ENCODE assay signal across 23 cellular contexts in the genomic region with DNA sequence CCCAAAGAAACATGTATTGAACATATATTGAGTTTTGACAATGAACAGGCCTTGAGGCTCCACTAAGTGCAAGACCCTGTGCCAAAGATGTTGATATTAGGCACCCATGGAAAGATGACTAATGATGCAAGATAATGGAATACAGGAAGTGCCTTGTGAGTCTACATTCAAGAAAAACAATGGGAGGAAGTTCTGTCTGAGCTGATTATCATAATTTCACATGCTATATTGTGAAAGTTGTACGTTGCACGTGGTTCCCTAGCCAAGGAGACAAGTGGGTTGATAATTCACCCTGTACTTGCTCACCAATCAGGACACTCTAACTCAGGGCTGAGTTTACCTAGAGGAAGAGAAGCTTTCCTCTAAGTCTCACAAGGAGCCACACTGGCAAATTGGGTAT.
DNase-seq lines count a peak whose midpoint lies in the region; ATAC-seq, FAIRE-seq and TF ChIP-seq lines count a peak whose summit lies in the region.
"Had no signal": no experiment of that assay in that cellular context is flagged by ENCODE, and none has a peak within 500 bp of the region (broad histone marks: within the 10 kb centered on the region; RNA-seq: fewer than 3 reads in every experiment).

No MANE protein-coding gene starts in this region.

- DNase-seq in right lobe of liver (no peak), HepG2 (ENCODE audit: low spot score) (no peak), brain microvascular endothelial cell (peak; percentile 45), glomerular endothelial cell (ENCODE audit: extremely low read depth, low read depth, low spot score) (peak; percentile 93), DMS79 (lab: John Stamatoyannopoulos, UW) (no peak), cerebellum (ENCODE audit: low spot score) (no peak)
- DNase-seq: activated CD4-positive, alpha-beta T cell treated with anti-CD3 and anti-CD28 coated beads, Interleukin-2, amount 10 ng/mL, durations not matched to agents 7 days and 5 days; activated naive CD4-positive, alpha-beta T cell treated with Interleukin-2 at 50 U/mL for 16 hours; activated T-cell treated with anti-CD3 and anti-CD28 coated beads, Interleukin-2, amount 50 U/mL, for 72 hours; adrenal gland; cortex of kidney; kidney glomerular epithelial cell; ovary; RPMI8226; stimulated activated CD4-positive, alpha-beta T cell treated with anti-CD3 and anti-CD28 coated beads, Interleukin-2, amount 100 ng/mL, for 48 hours; WERI-Rb-1 had no signal

- H2AFZ ChIP-seq in HepG2 (ENCODE audit: low read length), result no peak overlapping the region

- H3K27me3 ChIP-seq in right lobe of liver (no peaks in the 10 kb centered on the region), HepG2 (ENCODE audit: control insufficient read depth in 1 of 2, insufficient read depth in 2 of 2, low read length in 2 of 2) (no peaks in the 10 kb centered on the region), brain microvascular endothelial cell (replicated peaks) (no peaks in the 10 kb centered on the region)
- H3K27me3 ChIP-seq: adrenal gland, cardiac muscle cell, ovary, right atrium auricular region, tibial nerve had no signal

- H3K9me3 ChIP-seq in right lobe of liver (no peaks in the 10 kb centered on the region), HepG2 (ENCODE audit: low read length) (no peaks in the 10 kb centered on the region; the same call in 1 of the 2 replicates)
- H3K9me3 ChIP-seq: adrenal gland, HAP-1, ovary, right atrium auricular region, tibial nerve had no signal

- TF ChIP-seq EP300 in HepG2 (IDR thresholded peaks at IDR 0.05; ENCODE audit: low read depth in 2 of 2, low read length in 2 of 2), result no peak
- no peak for TF ChIP-seq EP300 in HepG2 (CRISPR knock-in tag; IDR thresholded peaks at IDR 0.05; ENCODE audit: borderline replicate concordance)

- in situ Hi-C loops in HepG2 (cut with HindIII; ENCODE audit: extremely low pct_ligation_motif_present, low pct_unique_long_range_greater_than_20kb), result no loop called here
- in situ Hi-C loops in brain microvascular endothelial cell (cut with HindIII; ENCODE audit: low pct_ligation_motif_present, low sequenced_read_pairs), result no loop called here

- TF ChIP-seq POLR2A in right lobe of liver (IDR thresholded peaks at IDR 0.05) (no peak), HepG2 (IDR thresholded peaks at IDR 0.05; ENCODE audit: insufficient read depth in 1 of 2, low read depth in 2 of 2, low read length in 2 of 2) (no peak)

- CTCF ChIA-PET in HepG2 (lab: Yijun Ruan, JAX; ENCODE audit: low intra/inter-chr PET ratio, low total read pairs), result no interaction called here

- H3K36me3 ChIP-seq in right lobe of liver (no peaks in the 10 kb centered on the region), HepG2 (replicated peaks in 1 of 2; ENCODE audit: control insufficient read depth in 1 of 2, insufficient read depth in 2 of 2, low read length in 2 of 2) (no peaks in the 10 kb centered on the region), brain microvascular endothelial cell (replicated peaks) (no peaks in the 10 kb centered on the region)
- H3K36me3 ChIP-seq: adrenal gland, cardiac muscle cell, HAP-1, ovary, right atrium auricular region, tibial nerve, WERI-Rb-1 had no signal

- H3K4me3 ChIP-seq in right lobe of liver (no peak overlapping the region), HepG2 (replicated peaks in 1 of 3; ENCODE audit: insufficient read depth in 1 of 3, low read depth in 2 of 3, low read length in 3 of 3) (no peak overlapping the region), brain microvascular endothelial cell (ENCODE audit: low read depth, low read length) (no peak overlapping the region)
- H3K4me3 ChIP-seq: adrenal gland, cardiac muscle cell, HAP-1, ovary, right atrium auricular region, tibial nerve had no signal

- H3K9ac ChIP-seq in HepG2 (ENCODE audit: insufficient read depth, low read depth, low read length), result no peak overlapping the region

- no peaks in the 10 kb centered on the region for H4K20me1 ChIP-seq in HepG2 (ENCODE audit: insufficient read depth, low read length)

- no peak overlapping the region for H3K27ac ChIP-seq in right lobe of liver
- no peak overlapping the region for H3K27ac ChIP-seq in HepG2 (ENCODE audit: extremely low read length, insufficient read depth, low read length)
- no peak overlapping the region for H3K27ac ChIP-seq in brain microvascular endothelial cell
- H3K27ac ChIP-seq: adrenal gland, cardiac muscle cell, ovary, right atrium auricular region, tibial nerve, WERI-Rb-1 had no signal

- TF ChIP-seq CTCF in right lobe of liver (IDR thresholded peaks at IDR 0.05), result no peak
- TF ChIP-seq CTCF in HepG2 (CRISPR knock-in tag; IDR thresholded peaks at IDR 0.05), result no peak
- no peak for TF ChIP-seq CTCF in brain microvascular endothelial cell (IDR thresholded peaks at IDR 0.05; ENCODE audit: low read depth, low read length, missing control alignments)

- no peaks in the 10 kb centered on the region for H3K79me2 ChIP-seq in HepG2 (ENCODE audit: insufficient read depth, low read length)

- POLR2A ChIA-PET in HepG2 (lab: Yijun Ruan, JAX), result no interaction called here

- ATAC-seq in right lobe of liver, result peak; percentile 59 to 91 (median 76)
- ATAC-seq in HepG2, result no peak
- no peak for ATAC-seq in HG02981 (IDR thresholded peaks at IDR 0.05; ENCODE audit: unreplicated experiment)
- ATAC-seq: activated T-cell treated with anti-CD3 and anti-CD28 coated beads, Interleukin-2, amount 50 U/mL, for 72 hours had no signal

- H3K4me1 ChIP-seq in right lobe of liver, result no peaks in the 10 kb centered on the region
- H3K4me1 ChIP-seq in HepG2 (ENCODE audit: insufficient read depth, low read length), result no peaks in the 10 kb centered on the region
- H3K4me1 ChIP-seq: adrenal gland, HAP-1, right atrium auricular region, tibial nerve had no signal

- no peak overlapping the region for H3K4me2 ChIP-seq in HepG2 (ENCODE audit: low read depth, low read length)

- no TSS peak for BruUV-seq in HepG2 (replicated peaks; lab: Mats Ljungman, UMichigan)

- FAIRE-seq in HepG2 (lab: Jason Lieb, UNC), result no peak
- FAIRE-seq: endometrium, GM18507 had no signal

- intact Hi-C loops in right lobe of liver (cut with DNase I), result no loop called here
- intact Hi-C loops in HepG2 (cut with micrococcal nuclease; ENCODE audit: unreplicated experiment), result no loop called here

- WGBS in right lobe of liver (ENCODE audit: insufficient coverage, low coverage, low lambda C conversion rate, missing lambda C conversion rate), result 25% methylated on average over 2 of the region's 2 CpGs
- WGBS in HepG2 (ENCODE audit: low lambda C conversion rate), result 11% methylated on average over 2 of the region's 2 CpGs

- TF ChIP-seq RAD21 in HepG2 (CRISPR knock-in tag; IDR thresholded peaks at IDR 0.05), result no peak

TF ChIP-seq in HepG2, 621 proteins besides CTCF, POLR2A, EP300 and RAD21 (continues in another document):
- TF ChIP-seq PAF1 (CRISPR knock-in tag; IDR thresholded peaks at IDR 0.05) (no peak), ZNF772 (CRISPR knock-in tag; IDR thresholded peaks at IDR 0.05) (no peak), TEF (CRISPR knock-in tag; IDR thresholded peaks at IDR 0.05) (no peak), RFX5 (IDR thresholded peaks at IDR 0.05; ENCODE audit: low read depth, low read length) (no peak), ZSCAN9 (CRISPR knock-in tag; IDR thresholded peaks at IDR 0.05; ENCODE audit: borderline replicate concordance) (no peak), ZNF747 (CRISPR knock-in tag; IDR thresholded peaks at IDR 0.05; ENCODE audit: borderline replicate concordance) (no peak)
- TF ChIP-seq, protein P1, sequence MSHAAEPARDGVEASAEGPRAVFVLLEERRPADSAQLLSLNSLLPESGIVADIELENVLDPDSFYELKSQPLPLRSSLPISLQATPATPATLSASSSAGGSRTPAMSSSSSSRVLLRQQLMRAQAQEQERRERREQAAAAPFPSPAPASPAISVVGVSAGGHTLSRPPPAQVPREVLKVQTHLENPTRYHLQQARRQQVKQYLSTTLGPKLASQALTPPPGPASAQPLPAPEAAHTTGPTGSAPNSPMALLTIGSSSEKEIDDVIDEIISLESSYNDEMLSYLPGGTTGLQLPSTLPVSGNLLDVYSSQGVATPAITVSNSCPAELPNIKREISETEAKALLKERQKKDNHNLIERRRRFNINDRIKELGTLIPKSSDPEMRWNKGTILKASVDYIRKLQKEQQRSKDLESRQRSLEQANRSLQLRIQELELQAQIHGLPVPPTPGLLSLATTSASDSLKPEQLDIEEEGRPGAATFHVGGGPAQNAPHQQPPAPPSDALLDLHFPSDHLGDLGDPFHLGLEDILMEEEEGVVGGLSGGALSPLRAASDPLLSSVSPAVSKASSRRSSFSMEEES (CRISPR knock-in tag; IDR thresholded peaks at IDR 0.05), result no peak

Comparison
In these comparisons a context has a peak if more than half of its experiments do, and no peak if none do; other contexts are left out.
1. ATAC-seq: peak in right lobe of liver (4 of 4); none in HepG2 (single experiment) and HG02981 (single experiment).
2. DNase-seq: peak in brain microvascular endothelial cell (single experiment) and glomerular endothelial cell (single experiment); none in right lobe of liver (0 of 3), HepG2 (single experiment), DMS79 (single experiment) and cerebellum (single experiment).